8 cellular contexts compared by ENCODE assay signal in genomic region chr18:48538531-48539405, GRCh38. TPM values are rescaled to one million over a fixed set of nuclear protein-coding genes. Genes with fewer than 3 reads are reported as not detected.
DNase-seq lines count a peak whose midpoint lies in the region; ATAC-seq, FAIRE-seq and TF ChIP-seq lines count a peak whose summit lies in the region.

Gene CTIF, plus strand, starts transcription at chr18:48539031. Its CDS starts 80,535 bp downstream, at chr18:48619566.

- no peak for FAIRE-seq in kidney (lab: Jason Lieb, UNC)

- H3K9me3 ChIP-seq in kidney (ENCODE audit: control insufficient read depth in 1 of 2, low read length in 2 of 2): no peaks in the 10 kb centered on the region

- H3K4me1 ChIP-seq in kidney (ENCODE audit: control insufficient read depth in 1 of 2, insufficient read depth in 1 of 2, low read depth in 1 of 2, low read length in 2 of 2): peaks cover 4 to 5% of the 10 kb centered on the region in 2 donors

- DNase-seq in AG10803 (ENCODE audit: low read depth) (peak; percentile 96), NCI-H226 (peak; percentile 78), choroid plexus epithelial cell (ENCODE audit: low read depth) (peak; percentile 98), kidney (peak; percentile 98)
- DNase-seq in stimulated activated CD4-positive, alpha-beta T cell treated with anti-CD3 and anti-CD28 coated beads, Interleukin-12 subunit alpha, Interleukin-12 subunit beta, amount 100 ng/mL, for 4 hours: peak; percentile 66

- TF ChIP-seq CTCF in AG10803 (conservative IDR thresholded peaks at IDR 0.05; ENCODE audit: low read length) (no peak), choroid plexus epithelial cell (conservative IDR thresholded peaks at IDR 0.05; ENCODE audit: low read depth, low read length) (no peak), kidney (IDR thresholded peaks at IDR 0.05; ENCODE audit: borderline replicate concordance, extremely low read depth, insufficient read depth) (no peak)

- peak within 1 kb of the TSS; percentile 67 to 81 for H3K9ac ChIP-seq in kidney (ENCODE audit: low read length in 2 of 2)

- H3K4me3 ChIP-seq in AG10803 (ENCODE audit: low read length) (peak within 1 kb of the TSS; percentile 97), choroid plexus epithelial cell (ENCODE audit: low read depth, low read length) (peak within 1 kb of the TSS; percentile 91), kidney (ENCODE audit: low read length in 2 of 2) (peak within 1 kb of the TSS; percentile 83 to 85)

- H3K36me3 ChIP-seq in kidney (ENCODE audit: control insufficient read depth in 1 of 2, insufficient read depth in 2 of 2, low read length in 2 of 2): no peaks in the 10 kb centered on the region

- intact Hi-C loops in kidney (cut with DNase I): no loop called here

- peak; percentile 77 for ATAC-seq in GM19023 (IDR thresholded peaks at IDR 0.05; ENCODE audit: unreplicated experiment)
- ATAC-seq in HG03175 (IDR thresholded peaks at IDR 0.05; ENCODE audit: unreplicated experiment): peak; percentile 83
- ATAC-seq in activated CD4-positive, CD25-positive, alpha-beta regulatory T cell treated with anti-CD3 and anti-CD28 coated beads, Interleukin-2, amount 50 U/mL, for 24 hours: peak; percentile 76 to 79

- H3K27ac ChIP-seq in kidney (ENCODE audit: low read depth in 2 of 2, low read length in 2 of 2): peak within 1 kb of the TSS; percentile 79 to 88

RNA-seq across cellular contexts. Expression of gene CTIF, which starts in this region (rescaled TPM):
- 37.3 TPM for total RNA-seq in kidney
- polyA plus RNA-seq in kidney (ENCODE audit: insufficient read depth, low read depth, low replicate concordance): 41.9 TPM

Comparison
In these comparisons a context has a peak if more than half of its experiments do, and no peak if none do; other contexts are left out.
1. Peak in every context shown above with its lines: DNase-seq, ATAC-seq, H3K4me3 ChIP-seq and H3K27ac ChIP-seq.